21 cellular contexts compared by ENCODE assay signal in genomic region chr6:43964659-43965570, GRCh38.
DNase-seq lines count a peak whose midpoint lies in the region; ATAC-seq, FAIRE-seq and TF ChIP-seq lines count a peak whose summit lies in the region.
"Had no signal": no experiment of that assay in that cellular context is flagged by ENCODE, and none has a peak within 500 bp of the region (broad histone marks: within the 10 kb centered on the region; RNA-seq: fewer than 3 reads in every experiment).

No MANE protein-coding gene starts in this region.

- H3K36me3 Mint-ChIP-seq in H9 (ENCODE audit: insufficient read depth in 1 of 3, low read depth in 3 of 3) (no peaks in the 10 kb centered on the region), osteocyte (ENCODE audit: unreplicated experiment) (no peaks in the 10 kb centered on the region)

- peak; percentile 28 for DNase-seq in H9
- peak; percentile 19 for DNase-seq in RWPE2 (ENCODE audit: low spot score)
- peak in 1 of 2 experiments; percentile 41 for DNase-seq in H1 (ENCODE audit: low read depth in 1 of 2, low spot score in 2 of 2)
- DNase-seq in osteocyte (ENCODE audit: extremely low spot score, unreplicated experiment), result peak; percentile 53
- DNase-seq in cortex of kidney (lab: John Stamatoyannopoulos, UW), result no peak
- DNase-seq in NCI-H446 treated with DMSO at 0.1 percent for 48 hours (lab: John Stamatoyannopoulos, UW), result no peak
- DNase-seq in GM19238 (ENCODE audit: insufficient read length, low spot score), result no peak
- DNase-seq in iPS-NIHi11 (ENCODE audit: low spot score), result no peak
- DNase-seq: activated CD4-positive, alpha-beta T cell treated with anti-CD3 and anti-CD28 coated beads for 36 hours; activated effector memory CD4-positive, alpha-beta T cell treated with anti-CD3 and anti-CD28 coated beads, Interleukin-2, amount 50 U/mL, for 16 hours; DMS79 treated with DMSO at 0.1 percent for 48 hours; gastrocnemius medialis; NCI-H1417 treated with DMSO at 0.1 percent for 48 hours; NCI-H524 treated with DMSO at 0.1 percent for 48 hours; psoas muscle; SJCRH30; stimulated activated CD4-positive, alpha-beta T cell treated with anti-CD3 and anti-CD28 coated beads, Interleukin-12 subunit alpha, Interleukin-12 subunit beta, amount 100 ng/mL, for 4 hours; T-helper 2 cell had no signal

- H3K36me3 ChIP-seq in RWPE2 (ENCODE audit: low read depth) (no peaks in the 10 kb centered on the region), H1 (ENCODE audit: control insufficient read depth in 2 of 4, insufficient read depth in 4 of 4, low read length in 3 of 4) (no peaks in the 10 kb centered on the region)
- H3K36me3 ChIP-seq: adrenal gland, cardiac muscle cell, gastrocnemius medialis, SJCRH30 had no signal

- POLR2A ChIA-PET in H1 (lab: Charles Lee; ENCODE audit: partially characterized antibody), result interaction anchor here (1.0 to 1.2 kb wide), 2 partner anchors 65 to 195 kb away, joined by 3 to 4 read pairs; partner anchors contain the start of gene VEGFA

- no peak overlapping the region for H2BK15ac ChIP-seq in H9 (ENCODE audit: low read depth, low read length)
- no peak overlapping the region; the same call in 1 of the 2 replicates for H2BK15ac ChIP-seq in H1 (ENCODE audit: low read length)

- peak overlapping the region in 2 of 3 experiments; percentile 73 to 88; a peak in 2 of 7 replicates for H3K27ac Mint-ChIP-seq in H9
- H3K27ac Mint-ChIP-seq in osteocyte (ENCODE audit: unreplicated experiment), result no peak overlapping the region
- H3K27ac Mint-ChIP-seq: activated CD4-positive, alpha-beta T cell treated with anti-CD3 and anti-CD28 coated beads for 36 hours; GM23338 had no signal

- TF ChIP-seq RAD21 in H1 (IDR thresholded peaks at IDR 0.05 in 1 of 2, conservative IDR thresholded peaks at IDR 0.05 in 1 of 2; ENCODE audit: low read depth in 2 of 2, low read length in 2 of 2), result no peak

- H2AFZ ChIP-seq in H9 (ENCODE audit: low read length) (no peak overlapping the region), H1 (ENCODE audit: low read length) (0 out of 2 replicates have a peak overlapping the region, but pooled peaks have one; percentile 56)
- H2AFZ ChIP-seq: GM23338 had no signal

- H3K79me1 ChIP-seq in H9 (ENCODE audit: insufficient read depth, low read depth, low read length, poor library complexity, severe bottlenecking), result no peaks in the 10 kb centered on the region
- H3K79me1 ChIP-seq in H1 (ENCODE audit: low read depth, low read length), result no peaks in the 10 kb centered on the region

- ATAC-seq in RWPE2 (ENCODE audit: low read depth), result peak; percentile 31; the same call in 1 of the 3 replicates
- ATAC-seq: activated CD4-positive, alpha-beta T cell treated with anti-CD3 and anti-CD28 coated beads for 36 hours; GM23338 had no signal

- H3K14ac ChIP-seq in H9 (ENCODE audit: insufficient read depth, low read length), result no peak overlapping the region; the same call in 1 of the 2 replicates
- no peak overlapping the region for H3K14ac ChIP-seq in H1 (ENCODE audit: insufficient read length)

- H3K27me3 Mint-ChIP-seq in H9 (ENCODE audit: low read depth) (no peaks in the 10 kb centered on the region), osteocyte (ENCODE audit: unreplicated experiment) (peaks cover 12% of the 10 kb centered on the region)

- H2BK120ac ChIP-seq in H9 (ENCODE audit: low read depth, low read length, poor library complexity, severe bottlenecking) (no peak overlapping the region), H1 (replicated peaks; ENCODE audit: low read depth, low read length) (no peak overlapping the region)

- no peak for TF ChIP-seq POLR2A in H1 (IDR thresholded peaks at IDR 0.05; ENCODE audit: control extremely low read depth in 1 of 2, low read depth in 2 of 2, low read length in 2 of 2)

- H3K4me1 ChIP-seq in H9 (ENCODE audit: insufficient read depth, low read length) (peaks cover 2% of the 10 kb centered on the region; the same call in 1 of the 2 replicates), RWPE2 (ENCODE audit: insufficient read depth, poor library complexity, severe bottlenecking) (peaks cover 7% of the 10 kb centered on the region), H1 (replicated peaks in 1 of 4; ENCODE audit: control insufficient read depth in 3 of 4, insufficient read depth in 4 of 4, low read length in 3 of 4) (peaks cover 0 to 12% (median under 1%) of the 10 kb centered on the region in 4 experiments; a peak in 3 of 7 replicates)
- H3K4me1 ChIP-seq: adrenal gland, gastrocnemius medialis, psoas muscle, SJCRH30 had no signal

- H2AK5ac ChIP-seq in H9 (ENCODE audit: insufficient read length, low read length) (no peak overlapping the region), H1 (ENCODE audit: low read depth, low read length) (no peak overlapping the region)

- no peak overlapping the region for H4K5ac ChIP-seq in H9 (ENCODE audit: insufficient read length, low read depth, low read length)
- no peak overlapping the region for H4K5ac ChIP-seq in H1 (ENCODE audit: insufficient read length, low read depth, low read length)

- no peak overlapping the region for H4K91ac ChIP-seq in H9 (ENCODE audit: insufficient read length, low read depth, low read length)
- H4K91ac ChIP-seq in H1 (replicated peaks; ENCODE audit: insufficient read length, low read length), result peak overlapping the region; percentile 96

- H3K23ac ChIP-seq in H9 (ENCODE audit: insufficient read length, low read depth, low read length) (no peak overlapping the region), H1 (ENCODE audit: insufficient read length) (no peak overlapping the region)

- no peak for FAIRE-seq in H1 (lab: Jason Lieb, UNC)

- H3K4me3 Mint-ChIP-seq in H9, result peak overlapping the region in 1 of 2 experiments; percentile 44; a peak in 2 of 5 replicates
- no peak overlapping the region for H3K4me3 Mint-ChIP-seq in osteocyte (ENCODE audit: unreplicated experiment)
- H3K4me3 Mint-ChIP-seq: activated CD4-positive, alpha-beta T cell treated with anti-CD3 and anti-CD28 coated beads for 36 hours; GM23338 had no signal

- H3T11ph ChIP-seq in H9 (ENCODE audit: low read length), result no peak overlapping the region

- CTCF ChIA-PET in H1 (lab: Charles Lee; ENCODE audit: partially characterized antibody), result interaction anchor here (0.5 to 11.1 kb wide), 13 partner anchors 12 to 227 kb away, joined by 3 to 103 read pairs (median 3); no protein-coding TSS in a partner anchor

- H4K20me1 ChIP-seq in H9 (ENCODE audit: control insufficient read depth, insufficient read depth, insufficient read length) (no peaks in the 10 kb centered on the region), H1 (replicated peaks in 1 of 2; ENCODE audit: control insufficient read depth in 1 of 2, insufficient read depth in 2 of 2, low read length in 2 of 2) (no peaks in the 10 kb centered on the region)

- H3K9me3 Mint-ChIP-seq in H9, result no peaks in the 10 kb centered on the region; a peak in 2 of 5 replicates
- no peaks in the 10 kb centered on the region for H3K9me3 Mint-ChIP-seq in osteocyte (ENCODE audit: unreplicated experiment)
- H3K9me3 Mint-ChIP-seq: GM23338 had no signal

- no peak overlapping the region for H3K9ac ChIP-seq in H9 (ENCODE audit: extremely low read depth, insufficient read length, low read length)
- no peak overlapping the region for H3K9ac ChIP-seq in H1 (replicated peaks in 1 of 4; ENCODE audit: extremely low read depth in 1 of 4, low read depth in 3 of 4, low read length in 3 of 4)

- H2BK12ac ChIP-seq in H9 (ENCODE audit: insufficient read length, low read depth, low read length) (no peak overlapping the region), H1 (ENCODE audit: low read depth, low read length) (peak overlapping the region; percentile 68; the same call in 1 of the 2 replicates)

- no peaks in the 10 kb centered on the region for H3K79me2 ChIP-seq in H9 (ENCODE audit: insufficient read depth, low read length)
- H3K79me2 ChIP-seq in H1 (ENCODE audit: control insufficient read depth in 1 of 2, insufficient read depth in 2 of 2, low read length in 2 of 2), result no peaks in the 10 kb centered on the region

- H3K27me3 ChIP-seq in H9 (ENCODE audit: insufficient read depth, low read length), result no peaks in the 10 kb centered on the region
- no peaks in the 10 kb centered on the region for H3K27me3 ChIP-seq in RWPE2 (ENCODE audit: insufficient read depth, poor library complexity, severe bottlenecking)
- H3K27me3 ChIP-seq in H1 (replicated peaks in 1 of 4; ENCODE audit: control insufficient read depth in 3 of 4, extremely low read depth in 1 of 4, insufficient read depth in 3 of 4, low read length in 3 of 4), result no peaks in the 10 kb centered on the region
- H3K27me3 ChIP-seq: adrenal gland, cardiac muscle cell, gastrocnemius medialis, SJCRH30 had no signal

- no peaks in the 10 kb centered on the region for H3K23me2 ChIP-seq in H9 (ENCODE audit: insufficient read length, low read depth, low read length, poor library complexity, severe bottlenecking)
- H3K23me2 ChIP-seq in H1 (ENCODE audit: low read depth, low read length), result no peaks in the 10 kb centered on the region

- H3K56ac ChIP-seq in H9 (ENCODE audit: insufficient read length, low read depth, low read length), result no peak overlapping the region
- peak overlapping the region; percentile 1 for H3K56ac ChIP-seq in H1 (replicated peaks; ENCODE audit: insufficient read length, low read depth, low read length)

- H3K4me2 ChIP-seq in H9 (ENCODE audit: insufficient read depth, insufficient read length, low read length) (no peak overlapping the region), H1 (ENCODE audit: insufficient read depth in 1 of 2, low read depth in 2 of 2, low read length in 2 of 2) (no peak overlapping the region)
- H3K4me2 ChIP-seq: GM23338 had no signal

- no peak for TF ChIP-seq CTCF in H9 (conservative IDR thresholded peaks at IDR 0.05)
- TF ChIP-seq CTCF in RWPE2 (IDR thresholded peaks at IDR 0.05; ENCODE audit: poor library complexity, severe bottlenecking), result no peak
- no peak for TF ChIP-seq CTCF in H1 (IDR thresholded peaks at IDR 0.05; ENCODE audit: control extremely low read depth in 1 of 3, insufficient read depth in 1 of 3, low read depth in 1 of 3, low read length in 3 of 3)
- no peak for TF ChIP-seq CTCF in osteocyte (IDR thresholded peaks at IDR 0.05)

- no peak overlapping the region for H3K4me3 ChIP-seq in RWPE2 (ENCODE audit: severe bottlenecking)
- H3K4me3 ChIP-seq in H1 (ENCODE audit: extremely low read depth in 1 of 4, insufficient read depth in 2 of 4, low read depth in 3 of 4, low read length in 4 of 4), result no peak overlapping the region
- H3K4me3 ChIP-seq: adrenal gland, cardiac muscle cell, gastrocnemius medialis, GM23338, psoas muscle, SJCRH30 had no signal

- H2BK5ac ChIP-seq in H9 (ENCODE audit: insufficient read length, low read length) (no peak overlapping the region), H1 (ENCODE audit: low read depth, low read length) (peak overlapping the region; percentile 66; the same call in 1 of the 2 replicates)

- no peak overlapping the region for H2BK20ac ChIP-seq in H9 (ENCODE audit: low read depth, low read length, poor library complexity, severe bottlenecking)
- peak overlapping the region; percentile 93; the same call in 1 of the 2 replicates for H2BK20ac ChIP-seq in H1 (ENCODE audit: low read length)

- peaks cover 26 to 31% of the 10 kb centered on the region in 2 experiments for H3K4me1 Mint-ChIP-seq in H9
- H3K4me1 Mint-ChIP-seq in osteocyte (ENCODE audit: unreplicated experiment), result no peaks in the 10 kb centered on the region
- H3K4me1 Mint-ChIP-seq: activated CD4-positive, alpha-beta T cell treated with anti-CD3 and anti-CD28 coated beads for 36 hours had no signal

- H3K4ac ChIP-seq in H9 (ENCODE audit: low read depth, low read length) (no peak overlapping the region), H1 (replicated peaks; ENCODE audit: insufficient read length, low read depth, low read length) (no peak overlapping the region)

- H3K9me3 ChIP-seq in H9 (ENCODE audit: control insufficient read depth, low read depth, low read length) (no peaks in the 10 kb centered on the region), RWPE2 (ENCODE audit: severe bottlenecking) (no peaks in the 10 kb centered on the region), H1 (ENCODE audit: insufficient read depth in 2 of 2, low read depth in 1 of 2, low read length in 1 of 2) (no peaks in the 10 kb centered on the region)
- H3K9me3 ChIP-seq: adrenal gland, gastrocnemius medialis, psoas muscle, SJCRH30 had no signal

- WGBS in H9 (ENCODE audit: extremely low coverage, insufficient read length, low lambda C conversion rate), result no CpG with 5 or more reads among the region's 6 CpGs
- WGBS in H1 (ENCODE audit: extremely low coverage in 1 of 2, insufficient coverage in 1 of 2, insufficient read length in 1 of 2, insufficient replicate concordance in 2 of 2, low coverage in 1 of 2, low lambda C conversion rate in 2 of 2, missing lambda C conversion rate in 1 of 2), 2 experiments, result 61% methylated on average over 4 of the region's 6 CpGs; no CpG with 5 or more reads in 1 of the 2 experiments

- H3K27ac ChIP-seq in H9 (ENCODE audit: insufficient read length, low read depth, low read length), result no peak overlapping the region
- H3K27ac ChIP-seq in RWPE2 (ENCODE audit: poor library complexity, severe bottlenecking), result no peak overlapping the region
- no peak overlapping the region for H3K27ac ChIP-seq in H1 (ENCODE audit: low read depth, low read length)
- H3K27ac ChIP-seq: adrenal gland, cardiac muscle cell, gastrocnemius medialis, psoas muscle, SJCRH30 had no signal

- H3K18ac ChIP-seq in H9 (ENCODE audit: insufficient read length, low read depth, low read length), result no peak overlapping the region
- peak overlapping the region; percentile 68; the same call in 1 of the 2 replicates for H3K18ac ChIP-seq in H1 (ENCODE audit: extremely low read depth, low read length)

- no peak overlapping the region for H4K8ac ChIP-seq in H9 (replicated peaks; ENCODE audit: insufficient read length, low read depth, low read length)
- no peak overlapping the region; the same call in 1 of the 2 replicates for H4K8ac ChIP-seq in H1 (ENCODE audit: extremely low read depth, insufficient read depth, low read length)

- TF ChIP-seq EP300 in H1 (IDR thresholded peaks at IDR 0.05; ENCODE audit: borderline replicate concordance in 1 of 2, low read depth in 2 of 2, low read length in 2 of 2), result no peak

Comparison
In these comparisons a context has a peak if more than half of its experiments do, and no peak if none do; other contexts are left out.
1. DNase-seq: peak in H9 (single experiment), RWPE2 (single experiment) and osteocyte (single experiment); none in cortex of kidney (single experiment), NCI-H446 treated with DMSO at 0.1 percent for 48 hours (single experiment), GM19238 (single experiment) and iPS-NIHi11 (single experiment).